ENCODE assay signal across 8 cellular contexts in genomic region chr2:241508510-241509407, GRCh38. TPM values are rescaled to one million over a fixed set of nuclear protein-coding genes. Genes with fewer than 3 reads are reported as not detected.
DNase-seq lines count a peak whose midpoint lies in the region; ATAC-seq and TF ChIP-seq lines count a peak whose summit lies in the region.

Gene STK25, minus strand, starts transcription at chr2:241508584. Its CDS starts 549 bp downstream, at chr2:241508035.

- TF ChIP-seq CTCF in GM13976 (IDR thresholded peaks at IDR 0.05; ENCODE audit: borderline replicate concordance, control extremely low read depth, extremely low read depth, insufficient read depth, missing control alignments) = no peak
- TF ChIP-seq CTCF in progenitor cell of endocrine pancreas (IDR thresholded peaks at IDR 0.05; ENCODE audit: unreplicated experiment) = no peak

- intact Hi-C loops in T-helper 1 cell treated with Interleukin-12 subunit alpha and Interleukin-12 subunit beta and Interleukin-4 antibody, amounts not matched to agents 30 ng/mL and 1 ng/mL, for 36 hours (cut with micrococcal nuclease) = loop anchor here (1.0 to 2.0 kb wide), 18 partner anchors 33 to 1074 kb away; partner anchors contain the start of genes ATG4B, CAPN10, D2HGDH and DTYMK
- intact Hi-C loops in left cardiac atrium (cut with DNase I) = no loop called here

- ATAC-seq in HG02870 (IDR thresholded peaks at IDR 0.05; ENCODE audit: unreplicated experiment) (peak; percentile 74), left cardiac atrium (peak; percentile 98)

- DNase-seq in GM13976 (ENCODE audit: low spot score) = peak; percentile 99
- peak; percentile 69 for DNase-seq in NCI-H146 treated with DMSO at 0.1 percent for 48 hours (lab: John Stamatoyannopoulos, UW; ENCODE audit: unreplicated experiment)
- DNase-seq in amniotic epithelial cell (ENCODE audit: low read depth) = peak; percentile 97
- DNase-seq in left cardiac atrium = peak; percentile 99
- DNase-seq in progenitor cell of endocrine pancreas (ENCODE audit: low spot score, unreplicated experiment) = peak; percentile 97
- DNase-seq in ureter (ENCODE audit: low spot score) = peak; percentile 98

- peak within 1 kb of the TSS; percentile 83 for H3K4me3 Mint-ChIP-seq in progenitor cell of endocrine pancreas (ENCODE audit: low read depth)

- peaks cover 12% of the 10 kb centered on the region for H3K4me1 Mint-ChIP-seq in progenitor cell of endocrine pancreas (ENCODE audit: low read depth)

- H3K27ac Mint-ChIP-seq in progenitor cell of endocrine pancreas = peak within 1 kb of the TSS; percentile 95

- H3K9me3 Mint-ChIP-seq in progenitor cell of endocrine pancreas (ENCODE audit: low read depth) = no peaks in the 10 kb centered on the region

- in situ Hi-C loops in GM13976 (cut with MboI; ENCODE audit: low sequenced_read_pairs, unreplicated experiment) = no loop called here

- H3K27me3 Mint-ChIP-seq in progenitor cell of endocrine pancreas = peaks cover 4% of the 10 kb centered on the region

- H3K36me3 Mint-ChIP-seq in progenitor cell of endocrine pancreas (ENCODE audit: insufficient read depth) = no peaks in the 10 kb centered on the region

RNA-seq across cellular contexts. Expression of gene STK25, which starts in this region (rescaled TPM):
- total RNA-seq in T-helper 1 cell treated with Interleukin-12 subunit alpha and Interleukin-12 subunit beta and Interleukin-4 antibody, amounts not matched to agents 30 ng/mL and 1 ng/mL, for 36 hours = 122 and 123 TPM in 2 replicates
- 10 to 100 TPM; 89.2 to 94.9 TPM for total RNA-seq in left cardiac atrium
- total RNA-seq in progenitor cell of endocrine pancreas = 217 and 226 TPM in 2 replicates
- 166 TPM for total RNA-seq in ureter

Comparison
In these comparisons a context has a peak if more than half of its experiments do, and no peak if none do; other contexts are left out.
1. Peak in every context shown above with its lines: DNase-seq and ATAC-seq.